Comparison of ENCODE assay signal across 26 cellular contexts in genomic region chr4:126898815-126899214, GRCh38.
A peak's percentile ranks its signal among the peaks of the same experiment; 100 is the strongest.
DNase-seq lines count a peak whose midpoint lies in the region; ATAC-seq and TF ChIP-seq lines count a peak whose summit lies in the region.
"Had no signal": no experiment of that assay in that cellular context is flagged by ENCODE, and none has a peak within 500 bp of the region (broad histone marks: within the 10 kb centered on the region; RNA-seq: fewer than 3 reads in every experiment).

No MANE protein-coding gene starts in this region.

- peak overlapping the region; percentile 82 to 86 for H4K8ac ChIP-seq in IMR-90 (ENCODE audit: low read depth in 2 of 2, low read length in 2 of 2)

- DNase-seq in IMR-90: no peak
- no peak for DNase-seq in brain microvascular endothelial cell
- DNase-seq in right cardiac atrium: no peak
- DNase-seq in activated CD4-positive, alpha-beta T cell treated with anti-CD3 and anti-CD28 coated beads, Interleukin-2, amount 50 U/mL, for 1 hour: no peak
- DNase-seq: activated CD4-positive, alpha-beta T cell treated with anti-CD3 and anti-CD28 coated beads, Interleukin-2, amount 10 ng/mL, durations not matched to agents 24 days and 14 days; activated effector memory CD4-positive, alpha-beta T cell treated with Interleukin-2 at 50 U/mL for 16 hours; activated naive CD8-positive, alpha-beta T cell treated with anti-CD3 and anti-CD28 coated beads for 36 hours; esophagus squamous epithelium; lower lobe of right lung; MM.1S; natural killer cell; NCI-H2029 treated with DMSO at 0.1 percent for 48 hours; NCI-H2227 treated with DMSO at 0.1 percent for 48 hours; NCI-H69; occipital lobe; SIG-M5; WERI-Rb-1 had no signal

- no peaks in the 10 kb centered on the region; the same call in 1 of the 2 replicates for H3K9me1 ChIP-seq in IMR-90 (ENCODE audit: insufficient read depth, low read length)

- peak overlapping the region; percentile 74 for H2BK15ac ChIP-seq in IMR-90 (ENCODE audit: low read depth, low read length)

- H3K14ac ChIP-seq in IMR-90 (replicated peaks; ENCODE audit: low read depth, low read length): peak overlapping the region; percentile 85

- CTCF ChIA-PET in IMR-90 (lab: Yijun Ruan, JAX): no interaction called here

- TF ChIP-seq POLR2A in IMR-90 (IDR thresholded peaks at IDR 0.05; ENCODE audit: low read depth, low read length): no peak

- peak overlapping the region; percentile 86; the same call in 1 of the 2 replicates for H2BK20ac ChIP-seq in IMR-90 (ENCODE audit: low read depth, low read length)

- no TSS peak for BruUV-seq in IMR-90 (replicated peaks; lab: Mats Ljungman, UMichigan)

- H3K4me3 ChIP-seq in IMR-90 (ENCODE audit: insufficient read depth, low read depth, low read length): no peak overlapping the region
- no peak overlapping the region for H3K4me3 ChIP-seq in brain microvascular endothelial cell (ENCODE audit: low read depth, low read length)
- no peak overlapping the region for H3K4me3 ChIP-seq in right cardiac atrium (ENCODE audit: low read length)
- H3K4me3 ChIP-seq in subcutaneous abdominal adipose tissue (ENCODE audit: low read depth in 1 of 5, low read length in 5 of 5): no peak overlapping the region
- H3K4me3 ChIP-seq: BLaER1, esophagus squamous epithelium, lower lobe of right lung, smooth muscle cell, thyroid gland had no signal

- peak overlapping the region; percentile 89 for H4K5ac ChIP-seq in IMR-90 (ENCODE audit: low read depth, low read length)

- ATAC-seq in IMR-90 (ENCODE audit: low read depth) (no peak; the same call in 1 of the 2 replicates), right cardiac atrium (peak; percentile 52 to 73), HG02610 (IDR thresholded peaks at IDR 0.05; ENCODE audit: unreplicated experiment) (no peak), esophagus mucosa (no peak)
- ATAC-seq: natural killer cell, Panc1 had no signal

- dilution Hi-C loops in IMR-90 (cut with HindIII; ENCODE audit: low sequenced_read_pairs, unreplicated experiment): no loop called here

- peak overlapping the region; percentile 92 for H2BK120ac ChIP-seq in IMR-90 (ENCODE audit: low read depth, low read length)

- H4K91ac ChIP-seq in IMR-90 (ENCODE audit: insufficient read depth, low read depth, low read length): peak overlapping the region; percentile 93

- H3K79me1 ChIP-seq in IMR-90 (ENCODE audit: low read depth in 1 of 2, low read length in 2 of 2): no peaks in the 10 kb centered on the region

- no peak overlapping the region for H3K4me2 ChIP-seq in IMR-90 (ENCODE audit: low read depth, low read length)
- H3K4me2 ChIP-seq: BLaER1, KMS-11, smooth muscle cell had no signal

- peaks cover 16% of the 10 kb centered on the region for H3K4me1 ChIP-seq in IMR-90 (ENCODE audit: control insufficient read depth, insufficient read depth, low read length)
- H3K4me1 ChIP-seq in right cardiac atrium (ENCODE audit: control insufficient read depth, insufficient read depth, low read length): peaks cover 3% of the 10 kb centered on the region
- H3K4me1 ChIP-seq in subcutaneous abdominal adipose tissue (ENCODE audit: control insufficient read depth in 5 of 5, insufficient read depth in 5 of 5, low read length in 5 of 5): peaks cover 0 to 25% (median 9%) of the 10 kb centered on the region in 5 donors
- H3K4me1 ChIP-seq: BLaER1, esophagus squamous epithelium, lower lobe of right lung, thyroid gland had no signal

- peak overlapping the region; percentile 48; the same call in 1 of the 2 replicates for H3K23ac ChIP-seq in IMR-90 (ENCODE audit: low read depth, low read length)

- H3K9ac ChIP-seq in IMR-90 (ENCODE audit: low read depth, low read length) (peak overlapping the region; percentile 62; the same call in 1 of the 2 replicates), subcutaneous abdominal adipose tissue (ENCODE audit: low read length in 5 of 5) (no peak overlapping the region)
- H3K9ac ChIP-seq: BLaER1, KMS-11 had no signal

- TF ChIP-seq RAD21 in IMR-90 (IDR thresholded peaks at IDR 0.05; ENCODE audit: low read length): no peak

- H3K56ac ChIP-seq in IMR-90 (ENCODE audit: extremely low read depth, insufficient read depth, low read length): peak overlapping the region; percentile 95

- no peak for TF ChIP-seq CTCF in IMR-90 (conservative IDR thresholded peaks at IDR 0.05; ENCODE audit: low read depth, low read length)
- TF ChIP-seq CTCF in brain microvascular endothelial cell (IDR thresholded peaks at IDR 0.05; ENCODE audit: low read depth, low read length, missing control alignments): no peak

- peak overlapping the region; percentile 63 for H2BK5ac ChIP-seq in IMR-90 (ENCODE audit: low read depth, low read length, poor library complexity, severe bottlenecking)

- no peak overlapping the region for H2AK9ac ChIP-seq in IMR-90 (replicated peaks; ENCODE audit: low read depth, low read length, poor library complexity)

- in situ Hi-C loops in IMR-90 (cut with MboI; ENCODE audit: low sequenced_read_pairs) (no loop called here), brain microvascular endothelial cell (cut with HindIII; ENCODE audit: low pct_ligation_motif_present, low sequenced_read_pairs) (no loop called here)

- POLR2A ChIA-PET in IMR-90 (lab: Charles Lee; ENCODE audit: unreplicated experiment): interaction anchor here (1.0 kb wide), 1 partner anchor 9 kb away, joined by 4 read pairs; no protein-coding TSS in a partner anchor

- H4K20me1 ChIP-seq in IMR-90 (ENCODE audit: insufficient read depth, low read length): no peaks in the 10 kb centered on the region
- H4K20me1 ChIP-seq: BLaER1 had no signal

- peak overlapping the region; percentile 54; the same call in 1 of the 2 replicates for H2AK5ac ChIP-seq in IMR-90 (ENCODE audit: low read depth, low read length)

- H2AFZ ChIP-seq in IMR-90 (replicated peaks; ENCODE audit: low read length, poor library complexity): no peak overlapping the region

- H3K36me3 ChIP-seq in IMR-90 (ENCODE audit: control insufficient read depth, insufficient read depth, low read length) (no peaks in the 10 kb centered on the region), brain microvascular endothelial cell (replicated peaks) (no peaks in the 10 kb centered on the region), subcutaneous abdominal adipose tissue (ENCODE audit: control insufficient read depth in 5 of 5, insufficient read depth in 5 of 5, low read length in 5 of 5) (no peaks in the 10 kb centered on the region)
- H3K36me3 ChIP-seq: BLaER1, esophagus squamous epithelium, lower lobe of right lung, thyroid gland, WERI-Rb-1 had no signal

- no CpG with 5 or more reads among the region's 1 CpG for WGBS in IMR-90 (ENCODE audit: extremely low coverage in 2 of 2, insufficient read length in 1 of 2), 2 experiments
- 71% methylated on average over 1 of the region's 1 CpG for WGBS in right cardiac atrium

- H3K18ac ChIP-seq in IMR-90 (ENCODE audit: low read depth, low read length): peak overlapping the region; percentile 81

- H3K27ac ChIP-seq in IMR-90 (ENCODE audit: insufficient read depth, low read length) (peak overlapping the region; percentile 95), brain microvascular endothelial cell (peak overlapping the region; percentile 61), right cardiac atrium (ENCODE audit: low read length) (peak overlapping the region; percentile 8), subcutaneous abdominal adipose tissue (ENCODE audit: low read depth, low read length) (peak overlapping the region; percentile 19)
- H3K27ac ChIP-seq: BLaER1, HL-60, KMS-11, lower lobe of right lung, thyroid gland, WERI-Rb-1 had no signal

- no peaks in the 10 kb centered on the region for H3K27me3 ChIP-seq in IMR-90 (ENCODE audit: control insufficient read depth, insufficient read depth, low read length)
- no peaks in the 10 kb centered on the region for H3K27me3 ChIP-seq in brain microvascular endothelial cell (replicated peaks)
- no peaks in the 10 kb centered on the region for H3K27me3 ChIP-seq in right cardiac atrium (ENCODE audit: control insufficient read depth, insufficient read depth)
- H3K27me3 ChIP-seq in subcutaneous abdominal adipose tissue (ENCODE audit: control insufficient read depth in 5 of 5, insufficient read depth in 4 of 5, low read length in 5 of 5): no peaks in the 10 kb centered on the region
- H3K27me3 ChIP-seq: BLaER1, esophagus squamous epithelium, thyroid gland had no signal

- intact Hi-C loops in IMR-90 (cut with micrococcal nuclease): loop anchor here (10.0 kb wide), 1 partner anchor 506 kb away; no protein-coding TSS in a partner anchor
- intact Hi-C loops in right cardiac atrium (cut with DNase I): no loop called here

- H3K9me3 ChIP-seq in IMR-90 (ENCODE audit: control insufficient read depth, insufficient read depth, low read length) (no peaks in the 10 kb centered on the region), right cardiac atrium (ENCODE audit: control insufficient read depth, low read length) (no peaks in the 10 kb centered on the region), subcutaneous abdominal adipose tissue (ENCODE audit: control insufficient read depth in 5 of 5, low read length in 5 of 5) (peaks cover 0 to 6% (median 0%) of the 10 kb centered on the region in 5 donors)
- H3K9me3 ChIP-seq: lower lobe of right lung, thyroid gland had no signal

- peak overlapping the region; percentile 86 for H3K4ac ChIP-seq in IMR-90 (ENCODE audit: low read depth, low read length)

TF ChIP-seq in IMR-90, 13 proteins besides CTCF, POLR2A, EP300 and RAD21 (continues in another document):
- no peak for TF ChIP-seq CHD1 (IDR thresholded peaks at IDR 0.05; ENCODE audit: low read depth, low read length)
- TF ChIP-seq FOS (IDR thresholded peaks at IDR 0.05; ENCODE audit: low read depth, low read length): no peak
- TF ChIP-seq BHLHE40 (IDR thresholded peaks at IDR 0.05; ENCODE audit: low read depth, low read length): no peak
- TF ChIP-seq, protein P1, sequence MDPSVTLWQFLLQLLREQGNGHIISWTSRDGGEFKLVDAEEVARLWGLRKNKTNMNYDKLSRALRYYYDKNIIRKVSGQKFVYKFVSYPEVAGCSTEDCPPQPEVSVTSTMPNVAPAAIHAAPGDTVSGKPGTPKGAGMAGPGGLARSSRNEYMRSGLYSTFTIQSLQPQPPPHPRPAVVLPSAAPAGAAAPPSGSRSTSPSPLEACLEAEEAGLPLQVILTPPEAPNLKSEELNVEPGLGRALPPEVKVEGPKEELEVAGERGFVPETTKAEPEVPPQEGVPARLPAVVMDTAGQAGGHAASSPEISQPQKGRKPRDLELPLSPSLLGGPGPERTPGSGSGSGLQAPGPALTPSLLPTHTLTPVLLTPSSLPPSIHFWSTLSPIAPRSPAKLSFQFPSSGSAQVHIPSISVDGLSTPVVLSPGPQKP (IDR thresholded peaks at IDR 0.05; ENCODE audit: borderline replicate concordance, low read depth, low read length): no peak
- TF ChIP-seq MAZ (IDR thresholded peaks at IDR 0.05; ENCODE audit: borderline replicate concordance, low read depth, low read length): no peak
- TF ChIP-seq CEBPB (IDR thresholded peaks at IDR 0.05; ENCODE audit: low read depth, low read length): no peak

Comparison
In these comparisons a context has a peak if more than half of its experiments do, and no peak if none do; other contexts are left out.
1. ATAC-seq: peak in right cardiac atrium (2 of 2); none in IMR-90 (single experiment), HG02610 (single experiment) and esophagus mucosa (single experiment).
2. H3K27ac ChIP-seq: peak in every context shown above with its lines; median percentile 95 in IMR-90; 61 in brain microvascular endothelial cell; 19 in subcutaneous abdominal adipose tissue; 8 in right cardiac atrium.